Comparison of ENCODE assay signal across 8 cellular contexts in genomic region chr17:28571255-28572122, GRCh38. TPM values are rescaled to one million over a fixed set of nuclear protein-coding genes. Genes with fewer than 3 reads are reported as not detected.
DNase-seq lines count a peak whose midpoint lies in the region; ATAC-seq and TF ChIP-seq lines count a peak whose summit lies in the region.

Gene PIGS (minus strand): TSS chr17:28571524. CDS start chr17:28571496, 28 bp downstream.

- 1% methylated on average over 24 of the region's 57 CpGs for WGBS in right lobe of liver (ENCODE audit: insufficient coverage, low coverage, low lambda C conversion rate, missing lambda C conversion rate)

- H3K4me3 Mint-ChIP-seq in CD14-positive monocyte = peak within 1 kb of the TSS; percentile 93 to 96
- peak within 1 kb of the TSS; percentile 96 for H3K4me3 Mint-ChIP-seq in activated CD4-positive, alpha-beta memory T cell treated with anti-CD3 and anti-CD28 coated beads, Interleukin-2, amount 10 ng/mL, durations not matched to agents 7 days and 5 days

- H3K36me3 ChIP-seq in right lobe of liver = peaks cover 0 to 8% (median 0%) of the 10 kb centered on the region in 4 donors

- peaks cover 2 to 4% (median 3%) of the 10 kb centered on the region in 3 donors for H3K27me3 Mint-ChIP-seq in CD14-positive monocyte (ENCODE audit: low read depth in 3 of 3)
- no peaks in the 10 kb centered on the region for H3K27me3 Mint-ChIP-seq in activated CD4-positive, alpha-beta memory T cell treated with anti-CD3 and anti-CD28 coated beads, Interleukin-2, amount 10 ng/mL, durations not matched to agents 7 days and 5 days

- H3K9me3 Mint-ChIP-seq in CD14-positive monocyte = no peaks in the 10 kb centered on the region
- H3K9me3 Mint-ChIP-seq in activated CD4-positive, alpha-beta memory T cell treated with anti-CD3 and anti-CD28 coated beads, Interleukin-2, amount 10 ng/mL, durations not matched to agents 7 days and 5 days = no peaks in the 10 kb centered on the region

- TF ChIP-seq POLR2A in right lobe of liver (IDR thresholded peaks at IDR 0.05) = peak; percentile 75

- CTCF ChIA-PET in activated CD4-positive, alpha-beta memory T cell treated with anti-CD3 and anti-CD28 coated beads, Interleukin-2, amount 10 ng/mL, durations not matched to agents 7 days and 5 days (lab: Charles Lee) = interaction anchor here (0.7 to 3.4 kb wide), 12 partner anchors 10 to 179 kb away, joined by 3 to 23 read pairs (median 4); partner anchors contain the start of gene TLCD1

- no peaks in the 10 kb centered on the region for H3K27me3 ChIP-seq in dorsolateral prefrontal cortex
- no peaks in the 10 kb centered on the region for H3K27me3 ChIP-seq in right lobe of liver

- ATAC-seq in GM19397 (IDR thresholded peaks at IDR 0.05; ENCODE audit: unreplicated experiment) (peak; percentile 91), HG03571 (IDR thresholded peaks at IDR 0.05; ENCODE audit: unreplicated experiment) (peak; percentile 80), right lobe of liver (peak; percentile 96 to 99 (median 98))

- peak within 1 kb of the TSS; percentile 33 to 94 (median 86) for H3K27ac ChIP-seq in dorsolateral prefrontal cortex
- peak within 1 kb of the TSS; percentile 66 to 83 (median 70) for H3K27ac ChIP-seq in right lobe of liver

- intact Hi-C loops in CD14-positive monocyte (cut with micrococcal nuclease) (loop anchor here in 1 of 2 donors (1.0 to 10.0 kb wide), 2 partner anchors 28 to 237 kb away; partner anchors contain the start of genes IFT20, SPAG5 and TNFAIP1), dorsolateral prefrontal cortex (cut with DNase I) (loop anchor here in 1 of 2 donors (10.0 kb wide), 1 partner anchor 217 kb away; the partner anchor contains the start of gene POLDIP2), right lobe of liver (cut with DNase I) (no loop called here)

- H3K9me3 ChIP-seq in right lobe of liver = no peaks in the 10 kb centered on the region

- no peak for TF ChIP-seq CTCF in CD14-positive monocyte (IDR thresholded peaks at IDR 0.05)
- peak in 40 of 56 donors; percentile 7 to 57 (median 26) for TF ChIP-seq CTCF in dorsolateral prefrontal cortex (IDR thresholded peaks at IDR 0.05 in 54 of 56, conservative IDR thresholded peaks at IDR 0.05 in 2 of 56; ENCODE audit: low read depth in 1 of 56, partially characterized antibody in 56 of 56)
- TF ChIP-seq CTCF in right lobe of liver (IDR thresholded peaks at IDR 0.05) = no peak

- peaks cover 0 to 27% (median 11%) of the 10 kb centered on the region in 4 donors for H3K4me1 ChIP-seq in right lobe of liver

- peaks cover 50% of the 10 kb centered on the region for H3K4me1 Mint-ChIP-seq in CD14-positive monocyte
- H3K4me1 Mint-ChIP-seq in activated CD4-positive, alpha-beta memory T cell treated with anti-CD3 and anti-CD28 coated beads, Interleukin-2, amount 10 ng/mL, durations not matched to agents 7 days and 5 days = peaks cover 60% of the 10 kb centered on the region

- DNase-seq in CD14-positive monocyte (ENCODE audit: low spot score) (peak; percentile 94), NCI-H82 (lab: John Stamatoyannopoulos, UW) (peak; percentile 99), dorsolateral prefrontal cortex (peak; percentile 92 to 98 (median 97)), right lobe of liver (peak; percentile 97 to 98 (median 97))
- DNase-seq in activated CD4-positive, alpha-beta memory T cell treated with anti-CD3 and anti-CD28 coated beads, Interleukin-2, amount 10 ng/mL, durations not matched to agents 7 days and 5 days = peak; percentile 94
- DNase-seq in stimulated activated CD4-positive, alpha-beta T cell treated with anti-CD3 and anti-CD28 coated beads, Interleukin-4, amount 100 ng/mL, for 24 hours = peak; percentile 95

- POLR2A ChIA-PET in activated CD4-positive, alpha-beta memory T cell treated with anti-CD3 and anti-CD28 coated beads, Interleukin-2, amount 10 ng/mL, durations not matched to agents 7 days and 5 days (lab: Charles Lee) = interaction anchor here (0.5 to 5.2 kb wide), 28 partner anchors 9 to 719 kb away, joined by 3 to 64 read pairs (median 5); partner anchors contain the start of genes BLTP2, IFT20, PHF12 and POLDIP2

- H3K27ac Mint-ChIP-seq in CD14-positive monocyte = peak within 1 kb of the TSS; percentile 82 to 91 (median 86)
- peak within 1 kb of the TSS; percentile 84 for H3K27ac Mint-ChIP-seq in activated CD4-positive, alpha-beta memory T cell treated with anti-CD3 and anti-CD28 coated beads, Interleukin-2, amount 10 ng/mL, durations not matched to agents 7 days and 5 days

- peaks cover 4 to 11% of the 10 kb centered on the region in 2 donors for H3K36me3 Mint-ChIP-seq in CD14-positive monocyte
- peaks cover 61% of the 10 kb centered on the region for H3K36me3 Mint-ChIP-seq in activated CD4-positive, alpha-beta memory T cell treated with anti-CD3 and anti-CD28 coated beads, Interleukin-2, amount 10 ng/mL, durations not matched to agents 7 days and 5 days (ENCODE audit: low read depth)

- peak within 1 kb of the TSS; percentile 63 to 100 (median 96) for H3K4me3 ChIP-seq in dorsolateral prefrontal cortex
- H3K4me3 ChIP-seq in right lobe of liver = peak within 1 kb of the TSS; percentile 73 to 99 (median 98)

RNA-seq across cellular contexts. Expression of gene PIGS, which starts in this region (rescaled TPM):
- polyA plus RNA-seq in CD14-positive monocyte = 10 to 100 TPM; 84.9 to 87.5 TPM
- 10 to 100 TPM; 66.3 to 66.6 TPM for total RNA-seq in activated CD4-positive, alpha-beta memory T cell treated with anti-CD3 and anti-CD28 coated beads, Interleukin-2, amount 10 ng/mL, durations not matched to agents 7 days and 5 days
- total RNA-seq in dorsolateral prefrontal cortex = 10 to 100 TPM; 35.5 to 70.3 (median 50.3) TPM
- total RNA-seq in right lobe of liver = 10 to 100 TPM in 4 of 6 experiments, 1 to 10 TPM in 2; 7.2 to 13.8 (median 11.0) TPM

Comparison
In these comparisons a context has a peak if more than half of its experiments do, and no peak if none do; other contexts are left out.
1. Peak in every context shown above with its lines: DNase-seq, ATAC-seq, H3K4me3 ChIP-seq and H3K27ac ChIP-seq.
2. CTCF ChIP-seq: peak in dorsolateral prefrontal cortex (40 of 56); none in CD14-positive monocyte (single experiment) and right lobe of liver (0 of 4).